Comparison of ENCODE assay signal across 32 cellular contexts in the genomic region with DNA sequence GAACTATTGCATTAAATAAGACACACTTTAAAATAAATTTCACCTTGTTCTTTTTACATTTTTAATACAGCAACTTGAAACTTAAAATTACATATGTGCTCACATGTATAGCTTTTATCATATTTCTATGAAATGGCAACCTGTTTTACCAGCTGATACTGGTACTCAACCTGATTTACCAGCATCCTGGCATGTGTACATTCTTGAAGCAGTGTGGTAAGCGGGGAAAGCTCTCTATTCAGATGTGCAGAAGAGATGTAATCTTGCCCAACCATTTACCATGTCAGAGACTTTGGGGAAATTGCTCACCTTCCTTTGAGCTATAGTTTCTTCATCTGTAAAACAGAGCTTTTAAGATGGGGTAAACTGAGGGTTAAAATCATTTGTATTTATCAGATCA.
"Had no signal": no experiment of that assay in that cellular context is flagged by ENCODE, and none has a peak within 500 bp of the region (broad histone marks: within the 10 kb centered on the region; RNA-seq: fewer than 3 reads in every experiment).

No MANE protein-coding gene starts in this region.

- FAIRE-seq: RCC 7860 had no signal

- H3K36me3 ChIP-seq: SJCRH30 had no signal

- H3K4me3 ChIP-seq: PC-9, SJCRH30, SK-N-MC had no signal

- H3K9me3 ChIP-seq: SJCRH30 had no signal

- H3K27me3 ChIP-seq: SJCRH30 had no signal

- H3K4me2 ChIP-seq: KMS-11, PC-9 had no signal

- DNase-seq: Karpas-422, MM.1S, MV-4-11, NCI-H1092, NCI-H1105, NCI-H1417 treated with DMSO at 0.1 percent for 48 hours, NCI-H1436 treated with DMSO at 0.1 percent for 48 hours, NCI-H1694 treated with DMSO at 0.1 percent for 48 hours, NCI-H187 treated with DMSO at 0.1 percent for 48 hours, NCI-H2029, NCI-H2081, NCI-H2171 treated with DMSO at 0.1 percent for 48 hours, NCI-H226, NCI-H446 treated with DMSO at 0.1 percent for 48 hours, NCI-H510A, NCI-H524, NCI-H526, NCI-H69, NCI-H748 treated with DMSO at 0.1 percent for 48 hours, NCI-H82, PC-9, SHP77, SIG-M5, SJCRH30, T-cell had no signal

- H3K27ac ChIP-seq: KMS-11, PC-9, RWPE1, SJCRH30, SK-N-MC had no signal

- H3K9ac ChIP-seq: KMS-11 had no signal

- ATAC-seq: Panc1, Right ventricle myocardium inferior, SK-N-SH treated with all-trans-retinoic acid at 6 μM for 48 hours, T-cell had no signal

- H2AFZ ChIP-seq: PC-9 had no signal
